Comparison of ENCODE assay signal across 13 cellular contexts in the genomic region with DNA sequence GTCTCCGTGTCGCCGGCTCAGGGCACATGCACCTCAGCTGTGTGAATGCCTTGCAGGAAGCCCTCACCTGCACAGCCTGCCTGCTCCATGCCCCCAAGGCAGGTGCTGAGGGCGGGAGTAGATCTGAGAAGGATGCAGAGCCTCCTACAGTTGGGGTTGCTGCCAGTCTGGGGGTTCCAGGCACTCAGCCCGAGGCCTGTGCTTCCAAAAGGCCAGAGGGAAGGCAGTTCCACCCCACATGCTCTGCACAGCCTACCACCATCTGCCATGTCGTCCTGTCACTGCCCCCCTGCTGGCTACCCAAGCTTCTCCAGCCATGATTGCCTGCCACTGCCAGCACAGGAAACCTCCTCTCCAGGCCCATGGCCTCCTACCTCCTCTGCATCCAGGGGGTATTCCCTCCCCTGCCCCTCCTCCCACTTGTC. TPM values are rescaled to one million over a fixed set of nuclear protein-coding genes. Genes with fewer than 3 reads are reported as not detected.
DNase-seq lines count a peak whose midpoint lies in the region; ATAC-seq and TF ChIP-seq lines count a peak whose summit lies in the region.
"Had no signal": no experiment of that assay in that cellular context is flagged by ENCODE, and none has a peak within 500 bp of the region (broad histone marks: within the 10 kb centered on the region; RNA-seq: fewer than 3 reads in every experiment).

No MANE protein-coding gene starts in this region.

- no peak overlapping the region for H2BK12ac ChIP-seq in trophoblast cell (ENCODE audit: low read length)

- H2AK5ac ChIP-seq in trophoblast cell (ENCODE audit: low read length), result no peak overlapping the region

- H2BK5ac ChIP-seq in trophoblast cell (ENCODE audit: low read depth, low read length, poor library complexity), result no peak overlapping the region

- H3K36me3 Mint-ChIP-seq in memory B cell, result peaks cover 2% of the 10 kb centered on the region

- no peak overlapping the region for H3K4ac ChIP-seq in trophoblast cell (ENCODE audit: low read depth, low read length)

- H3K9me3 Mint-ChIP-seq in memory B cell, result no peaks in the 10 kb centered on the region

- no peak overlapping the region for H2BK120ac ChIP-seq in trophoblast cell (ENCODE audit: insufficient read depth, low read length, poor library complexity)

- no peak overlapping the region for H3K23ac ChIP-seq in trophoblast cell (ENCODE audit: low read length)

- no peak overlapping the region for H4K8ac ChIP-seq in trophoblast cell (ENCODE audit: low read depth, low read length)

- DNase-seq in NCI-H2171 treated with DMSO at 0.1 percent for 48 hours (lab: John Stamatoyannopoulos, UW) (peak; percentile 42), NCI-H2171 (lab: John Stamatoyannopoulos, UW) (no peak), ascending aorta (ENCODE audit: low spot score in 2 of 2) (no peak), memory B cell (ENCODE audit: low spot score in 2 of 2) (no peak), trophoblast cell (no peak), NCI-H1436 (lab: John Stamatoyannopoulos, UW) (no peak)
- DNase-seq: 8988T, head of caudate nucleus, mesendoderm, NCI-H774, retina had no signal

- no peak overlapping the region for H3K4me3 Mint-ChIP-seq in memory B cell

- H3K4me3 ChIP-seq in ascending aorta, result peak overlapping the region in 1 of 2 donors; percentile 3
- H3K4me3 ChIP-seq in thymus (ENCODE audit: low read length), result no peak overlapping the region
- no peak overlapping the region for H3K4me3 ChIP-seq in trophoblast cell (ENCODE audit: low read depth, low read length)

- H3K14ac ChIP-seq in trophoblast cell (ENCODE audit: low read length), result no peak overlapping the region

- peaks cover 57 to 82% of the 10 kb centered on the region in 2 donors for H3K4me1 ChIP-seq in ascending aorta
- peaks cover 31% of the 10 kb centered on the region for H3K4me1 ChIP-seq in thymus (ENCODE audit: control insufficient read depth, insufficient read depth, low read length)
- H3K4me1 ChIP-seq in trophoblast cell (ENCODE audit: control insufficient read depth in 1 of 2, insufficient read depth in 2 of 2, low read length in 2 of 2), result no peaks in the 10 kb centered on the region

- 96% methylated on average over 6 of the region's 6 CpGs for WGBS in thymus
- WGBS in trophoblast cell (ENCODE audit: extremely low coverage, insufficient coverage, insufficient read length), result no CpG with 5 or more reads among the region's 6 CpGs

- H3K36me3 ChIP-seq in ascending aorta (no peaks in the 10 kb centered on the region), thymus (ENCODE audit: control insufficient read depth, insufficient read depth) (peaks cover 4% of the 10 kb centered on the region), trophoblast cell (ENCODE audit: control insufficient read depth in 1 of 2, insufficient read depth in 2 of 2, low read length in 2 of 2) (no peaks in the 10 kb centered on the region)

- H3K27ac Mint-ChIP-seq in memory B cell, result peak overlapping the region; percentile 67

- H3K27me3 ChIP-seq in ascending aorta, result no peaks in the 10 kb centered on the region
- H3K27me3 ChIP-seq in thymus (ENCODE audit: control insufficient read depth, insufficient read depth), result no peaks in the 10 kb centered on the region
- no peaks in the 10 kb centered on the region for H3K27me3 ChIP-seq in trophoblast cell (ENCODE audit: insufficient read depth, low read length)

- no peak overlapping the region for H3K9ac ChIP-seq in trophoblast cell (ENCODE audit: low read length)

- H2AFZ ChIP-seq in trophoblast cell (ENCODE audit: insufficient read depth, low read length, poor library complexity), result no peak overlapping the region

- H3K4me1 Mint-ChIP-seq in memory B cell, result peaks cover 42% of the 10 kb centered on the region

- intact Hi-C loops in ascending aorta (cut with DNase I), result no loop called here

- H3K27me3 Mint-ChIP-seq in memory B cell, result no peaks in the 10 kb centered on the region

- TF ChIP-seq CTCF in ascending aorta (IDR thresholded peaks at IDR 0.05), result no peak

- H3K18ac ChIP-seq in trophoblast cell (ENCODE audit: low read length), result no peak overlapping the region

- H3K79me2 ChIP-seq in trophoblast cell (ENCODE audit: control insufficient read depth, insufficient read depth, low read length, poor library complexity), result no peaks in the 10 kb centered on the region

- H4K12ac ChIP-seq in trophoblast cell (ENCODE audit: low read depth, low read length), result no peak overlapping the region

- peak overlapping the region; percentile 88 to 96 for H3K27ac ChIP-seq in ascending aorta
- H3K27ac ChIP-seq in thymus (ENCODE audit: low read depth), result peak overlapping the region; percentile 36
- H3K27ac ChIP-seq in trophoblast cell (ENCODE audit: low read depth, low read length), result no peak overlapping the region

- H3K79me1 ChIP-seq in trophoblast cell (ENCODE audit: low read length), result no peaks in the 10 kb centered on the region

- no peak overlapping the region for H3K4me2 ChIP-seq in trophoblast cell (ENCODE audit: low read length)

- H4K91ac ChIP-seq in trophoblast cell (ENCODE audit: low read depth, low read length), result no peak overlapping the region

- ATAC-seq in memory B cell (ENCODE audit: low read depth) (no peak), HG02588 (IDR thresholded peaks at IDR 0.05; ENCODE audit: unreplicated experiment) (no peak)

- no peaks in the 10 kb centered on the region for H3K9me3 ChIP-seq in ascending aorta
- no peaks in the 10 kb centered on the region for H3K9me3 ChIP-seq in thymus (ENCODE audit: control insufficient read depth)
- no peaks in the 10 kb centered on the region for H3K9me3 ChIP-seq in trophoblast cell (ENCODE audit: insufficient read depth, low read depth, low read length)

RNA-seq across cellular contexts. Expression of a gene that starts 19.3 kb away (rescaled TPM):
- total RNA-seq in ascending aorta, result 19.5 TPM
- 27.8 TPM for polyA plus RNA-seq in thymus
- polyA plus RNA-seq in trophoblast cell (2013), result 0.05 and 0.10 TPM in 2 replicates

RNA-seq across cellular contexts. Expression of a gene that starts 43.3 kb away (rescaled TPM):
- total RNA-seq in ascending aorta, result not detected
- polyA plus RNA-seq in thymus, result 0.21 TPM
- not detected in 2 replicates for polyA plus RNA-seq in trophoblast cell (2013)

RNA-seq across cellular contexts. Expression of a gene that starts 46.1 kb away (rescaled TPM):
- total RNA-seq in ascending aorta, result 44.8 TPM
- polyA plus RNA-seq in thymus, result 53.4 TPM
- polyA plus RNA-seq in trophoblast cell (2013), result 60.5 and 62.0 TPM in 2 replicates
